In the genomic region with DNA sequence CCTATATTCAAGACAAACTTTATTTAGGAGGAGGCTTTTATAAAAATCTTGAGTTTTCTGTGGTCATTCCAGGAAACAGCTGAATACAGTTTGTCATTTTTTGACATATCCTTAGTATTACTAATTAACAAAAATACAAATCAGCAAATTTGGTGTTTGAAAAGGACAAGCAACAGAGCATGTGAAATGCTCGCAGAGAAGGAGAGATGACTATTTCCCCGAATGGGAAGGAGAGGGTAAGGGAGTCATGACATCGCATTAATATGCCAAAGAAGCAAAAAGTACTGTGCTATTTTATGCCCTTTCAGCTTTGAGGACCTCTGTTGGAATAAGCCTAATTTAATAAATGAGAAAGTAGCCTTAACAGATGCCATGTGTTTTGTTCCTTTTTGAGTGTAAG, we compare ENCODE assay signal across 11 cellular contexts.
DNase-seq lines count a peak whose midpoint lies in the region; ATAC-seq and TF ChIP-seq lines count a peak whose summit lies in the region.
"Had no signal": no experiment of that assay in that cellular context is flagged by ENCODE, and none has a peak within 500 bp of the region (broad histone marks: within the 10 kb centered on the region; RNA-seq: fewer than 3 reads in every experiment).

No MANE protein-coding gene starts in this region.

- peak overlapping the region; percentile 96 to 97 (median 96) for H3K4me3 Mint-ChIP-seq in nephron

- H3K36me3 ChIP-seq in DND-41 (ENCODE audit: insufficient read depth, low read length) (peaks cover 10% of the 10 kb centered on the region), adipocyte (ENCODE audit: control insufficient read depth, insufficient read depth, low read length, severe bottlenecking) (peaks cover 21% of the 10 kb centered on the region)

- H3K4me1 Mint-ChIP-seq in nephron, result peaks cover 47% of the 10 kb centered on the region

- DNase-seq in DND-41, result no peak
- no peak for DNase-seq in LNCaP clone FGC (ENCODE audit: low read depth)
- DNase-seq in adipocyte (ENCODE audit: low read depth), result no peak
- no peak for DNase-seq in DMS 273 (lab: John Stamatoyannopoulos, UW; ENCODE audit: unreplicated experiment)
- no peak for DNase-seq in foreskin fibroblast
- DNase-seq: activated gamma-delta T cell; dorsolateral prefrontal cortex; hippocampal formation; stimulated activated naive CD4-positive, alpha-beta T cell had no signal

- H3K27me3 Mint-ChIP-seq in nephron (ENCODE audit: low read depth), result no peaks in the 10 kb centered on the region

- H3K9me3 Mint-ChIP-seq in nephron, result no peaks in the 10 kb centered on the region

- no peaks in the 10 kb centered on the region for H3K27me3 ChIP-seq in DND-41 (ENCODE audit: insufficient read depth, low read length, poor library complexity)
- H3K27me3 ChIP-seq in adipocyte (replicated peaks; ENCODE audit: control insufficient read depth, insufficient read depth, low read length), result no peaks in the 10 kb centered on the region
- H3K27me3 ChIP-seq: dorsolateral prefrontal cortex had no signal

- H3K36me3 Mint-ChIP-seq in nephron (ENCODE audit: low read depth), result peaks cover 67% of the 10 kb centered on the region

- H4K20me1 ChIP-seq in DND-41 (ENCODE audit: insufficient read depth, low read length), result no peaks in the 10 kb centered on the region

- no peak overlapping the region for H3K27ac ChIP-seq in DND-41 (ENCODE audit: low read length)
- H3K27ac ChIP-seq: dorsolateral prefrontal cortex had no signal

- peaks cover 25% of the 10 kb centered on the region for H3K79me2 ChIP-seq in DND-41 (ENCODE audit: insufficient read depth, low read length)

- H3K4me1 ChIP-seq in DND-41 (ENCODE audit: insufficient read depth, low read length), result peaks cover 20% of the 10 kb centered on the region
- peaks cover 29% of the 10 kb centered on the region for H3K4me1 ChIP-seq in adipocyte (ENCODE audit: control insufficient read depth, insufficient read depth, low read length)

- no peak for ATAC-seq in DND-41 (ENCODE audit: insufficient read depth, low read depth)
- ATAC-seq in GM21390 (IDR thresholded peaks at IDR 0.05; ENCODE audit: unreplicated experiment), result no peak

- no peaks in the 10 kb centered on the region for H3K9me3 ChIP-seq in DND-41 (ENCODE audit: insufficient read depth, low read length, severe bottlenecking)
- no peaks in the 10 kb centered on the region for H3K9me3 ChIP-seq in adipocyte (ENCODE audit: control insufficient read depth, low read length)

- H3K9ac ChIP-seq in DND-41 (ENCODE audit: low read depth, low read length), result no peak overlapping the region
- H3K9ac ChIP-seq in adipocyte (ENCODE audit: low read length), result peak overlapping the region; percentile 96

- H3K4me3 ChIP-seq in DND-41 (ENCODE audit: low read depth in 1 of 2, low read length in 2 of 2), result peak overlapping the region in 1 of 2 experiments; percentile 80; a peak in 1 of 4 replicates
- peak overlapping the region; percentile 83 for H3K4me3 ChIP-seq in LNCaP clone FGC (ENCODE audit: low read depth, low read length)
- peak overlapping the region; percentile 91 for H3K4me3 ChIP-seq in adipocyte (ENCODE audit: low read length)
- H3K4me3 ChIP-seq in foreskin fibroblast (ENCODE audit: low read depth in 1 of 2, low read length in 2 of 2), result no peak overlapping the region

- H2AFZ ChIP-seq in DND-41 (ENCODE audit: low read depth, low read length), result no peak overlapping the region

- peak overlapping the region; percentile 64 to 87 (median 73) for H3K27ac Mint-ChIP-seq in nephron

- H3K4me2 ChIP-seq in DND-41 (ENCODE audit: insufficient read depth, low read length), result peak overlapping the region; percentile 63; the same call in 1 of the 2 replicates

- TF ChIP-seq CTCF in DND-41 (IDR thresholded peaks at IDR 0.05; ENCODE audit: borderline replicate concordance, extremely low read depth, low read length, poor library complexity, severe bottlenecking), result no peak
- no peak for TF ChIP-seq CTCF in LNCaP clone FGC (IDR thresholded peaks at IDR 0.05; ENCODE audit: control insufficient read depth, extremely low read depth, insufficient read depth)
- no peak for TF ChIP-seq CTCF in nephron (IDR thresholded peaks at IDR 0.05; ENCODE audit: unreplicated experiment in 3 of 3)
- no peak for TF ChIP-seq CTCF in foreskin fibroblast (IDR thresholded peaks at IDR 0.05; ENCODE audit: low read depth, low read length)

Comparison
In these comparisons a context has a peak if more than half of its experiments do, and no peak if none do; other contexts are left out.
1. H3K4me3 ChIP-seq: peak in LNCaP clone FGC (single experiment) and adipocyte (single experiment); none in foreskin fibroblast (0 of 2).